In the genomic region with DNA sequence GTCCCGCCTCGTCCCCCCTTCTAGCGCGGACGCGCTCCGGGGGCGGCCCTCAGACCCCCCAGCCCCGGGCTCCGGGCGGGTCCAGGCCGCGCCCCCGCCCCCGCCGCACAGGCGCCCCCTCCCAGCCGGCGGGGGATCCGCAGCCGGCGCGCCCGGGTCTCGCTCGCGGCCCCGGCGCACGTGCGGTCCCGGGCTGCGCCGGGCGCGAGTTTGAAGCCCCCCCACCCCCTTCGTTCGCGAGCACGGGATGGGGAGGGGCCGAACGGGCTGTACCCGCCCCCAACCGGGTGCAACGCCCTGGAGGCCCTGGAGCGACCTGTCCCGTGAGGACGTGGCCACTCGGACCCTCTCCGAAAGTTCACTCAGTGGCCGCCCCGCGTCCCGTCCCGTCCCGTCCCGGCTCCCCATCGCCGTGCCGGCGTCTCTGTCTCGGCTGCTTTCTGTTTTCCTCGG, we compare ENCODE assay signal across 8 cellular contexts. TPM values are rescaled to one million over a fixed set of nuclear protein-coding genes. Genes with fewer than 3 reads are reported as not detected.
DNase-seq lines count a peak whose midpoint lies in the region; ATAC-seq and TF ChIP-seq lines count a peak whose summit lies in the region.

No MANE protein-coding gene starts in this region.

- H3K27ac ChIP-seq in OCI-LY3 (ENCODE audit: low read length) = no peak overlapping the region
- H3K27ac ChIP-seq in dorsolateral prefrontal cortex = peak overlapping the region in 57 of 59 donors; percentile 6 to 97 (median 86)
- no peak overlapping the region for H3K27ac ChIP-seq in mesodermal cell (ENCODE audit: low read depth, low read length, severe bottlenecking)
- peak overlapping the region; percentile 94 for H3K27ac ChIP-seq in vagina

- peaks cover 24% of the 10 kb centered on the region for H3K27me3 ChIP-seq in OCI-LY3 (ENCODE audit: low read depth, low read length)
- H3K27me3 ChIP-seq in dorsolateral prefrontal cortex = no peaks in the 10 kb centered on the region
- no peaks in the 10 kb centered on the region for H3K27me3 ChIP-seq in vagina

- peak overlapping the region; percentile 96 for H3K4me2 ChIP-seq in OCI-LY3 (ENCODE audit: low read length)

- ATAC-seq in HG02870 (IDR thresholded peaks at IDR 0.05; ENCODE audit: unreplicated experiment) = no peak

- H3K36me3 ChIP-seq in OCI-LY3 (replicated peaks; ENCODE audit: low read depth, low read length) (no peaks in the 10 kb centered on the region), mesodermal cell (ENCODE audit: control insufficient read depth, insufficient read depth, low read length) (peaks cover 2% of the 10 kb centered on the region), vagina (no peaks in the 10 kb centered on the region)

- intact Hi-C loops in dorsolateral prefrontal cortex (cut with DNase I) = loop anchor here (2.0 to 10.0 kb wide), 4 partner anchors 36 to 513 kb away; partner anchors contain the start of gene ST3GAL3 (in 1 of the 2)
- intact Hi-C loops in vagina (cut with DNase I) = loop anchor here (5.0 to 10.0 kb wide), 2 partner anchors 36 to 113 kb away; no protein-coding TSS in a partner anchor

- no peak for TF ChIP-seq POLR2A in vagina (IDR thresholded peaks at IDR 0.05)

- WGBS in mesodermal cell (ENCODE audit: insufficient coverage in 2 of 2), 2 experiments = 0 to 1% methylated on average over 16 to 40 of the region's 63 CpGs

- H3K9ac ChIP-seq in OCI-LY3 (ENCODE audit: low read length) = peak overlapping the region; percentile 32

- H3K79me2 ChIP-seq in OCI-LY3 (ENCODE audit: low read length) = no peaks in the 10 kb centered on the region

- no peak overlapping the region; the same call in 1 of the 2 replicates for H2AFZ ChIP-seq in OCI-LY3 (ENCODE audit: low read depth, low read length)

- H3K4me3 ChIP-seq in OCI-LY3 (ENCODE audit: low read length) = peak overlapping the region; percentile 79
- peak overlapping the region; percentile 57 to 97 (median 79) for H3K4me3 ChIP-seq in dorsolateral prefrontal cortex
- H3K4me3 ChIP-seq in mesodermal cell (ENCODE audit: extremely low read depth, insufficient read depth, low read length, poor library complexity, severe bottlenecking) = peak overlapping the region; percentile 50
- peak overlapping the region; percentile 82 to 92 for H3K4me3 ChIP-seq in vagina

- H3K4me1 ChIP-seq in OCI-LY3 (ENCODE audit: low read length) (0 out of 2 replicates have a peak, but pooled peaks cover 3% of the 10 kb centered on the region), mesodermal cell (ENCODE audit: control insufficient read depth, insufficient read depth, low read length, poor library complexity, severe bottlenecking) (peaks cover 18% of the 10 kb centered on the region), vagina (peaks cover 56% of the 10 kb centered on the region)

- no peaks in the 10 kb centered on the region for H4K20me1 ChIP-seq in OCI-LY3 (ENCODE audit: insufficient read depth, low read length)

- TF ChIP-seq CTCF in OCI-LY3 (IDR thresholded peaks at IDR 0.05; ENCODE audit: low read depth, low read length) (no peak), dorsolateral prefrontal cortex (IDR thresholded peaks at IDR 0.05 in 54 of 56, conservative IDR thresholded peaks at IDR 0.05 in 2 of 56; ENCODE audit: low read depth in 1 of 56, partially characterized antibody in 56 of 56) (peak in 1 of 56 donors; percentile 9), vagina (IDR thresholded peaks at IDR 0.05) (no peak)

- DNase-seq in NCI-H146 (lab: John Stamatoyannopoulos, UW) (peak; percentile 15), NCI-H146 treated with DMSO at 0.1 percent for 48 hours (lab: John Stamatoyannopoulos, UW; ENCODE audit: unreplicated experiment) (no peak), dorsolateral prefrontal cortex (no peak), vagina (ENCODE audit: extremely low spot score in 2 of 2) (no peak), OCI-M1 (lab: John Stamatoyannopoulos, UW) (no peak)

- H3K9me3 ChIP-seq in OCI-LY3 (ENCODE audit: insufficient read depth, low read length) (no peaks in the 10 kb centered on the region), mesodermal cell (ENCODE audit: control insufficient read depth, low read length) (no peaks in the 10 kb centered on the region), vagina (no peaks in the 10 kb centered on the region)

RNA-seq across cellular contexts. Expression of gene PTPRF, which starts 0.8 kb away (rescaled TPM):
- 100 to 1,000 TPM; 123 to 271 (median 184) TPM for total RNA-seq in dorsolateral prefrontal cortex
- polyA plus RNA-seq in mesodermal cell (2013, experiment 1 of 2) = 125 TPM
- polyA plus RNA-seq in mesodermal cell (2013, experiment 2 of 2) = 107 TPM
- 139 TPM for total RNA-seq in vagina

Comparison
In these comparisons a context has a peak if more than half of its experiments do, and no peak if none do; other contexts are left out.
1. H3K27ac ChIP-seq: peak in dorsolateral prefrontal cortex (57 of 59) and vagina (single experiment); none in OCI-LY3 (single experiment) and mesodermal cell (single experiment).
2. Peak in every context shown above with its lines, with median percentiles within 50 percentile points of each other: H3K4me3 ChIP-seq.